In genomic region chr12:93315385-93315906, GRCh38 we compare ENCODE assay signal across 1 cellular context.
TF ChIP-seq lines count a peak whose summit lies in the region.

No MANE protein-coding gene starts in this region.

TF ChIP-seq in K562, 482 proteins besides CTCF, POLR2A, EP300 and RAD21 (continued from another document):
- TF ChIP-seq, protein P1, sequence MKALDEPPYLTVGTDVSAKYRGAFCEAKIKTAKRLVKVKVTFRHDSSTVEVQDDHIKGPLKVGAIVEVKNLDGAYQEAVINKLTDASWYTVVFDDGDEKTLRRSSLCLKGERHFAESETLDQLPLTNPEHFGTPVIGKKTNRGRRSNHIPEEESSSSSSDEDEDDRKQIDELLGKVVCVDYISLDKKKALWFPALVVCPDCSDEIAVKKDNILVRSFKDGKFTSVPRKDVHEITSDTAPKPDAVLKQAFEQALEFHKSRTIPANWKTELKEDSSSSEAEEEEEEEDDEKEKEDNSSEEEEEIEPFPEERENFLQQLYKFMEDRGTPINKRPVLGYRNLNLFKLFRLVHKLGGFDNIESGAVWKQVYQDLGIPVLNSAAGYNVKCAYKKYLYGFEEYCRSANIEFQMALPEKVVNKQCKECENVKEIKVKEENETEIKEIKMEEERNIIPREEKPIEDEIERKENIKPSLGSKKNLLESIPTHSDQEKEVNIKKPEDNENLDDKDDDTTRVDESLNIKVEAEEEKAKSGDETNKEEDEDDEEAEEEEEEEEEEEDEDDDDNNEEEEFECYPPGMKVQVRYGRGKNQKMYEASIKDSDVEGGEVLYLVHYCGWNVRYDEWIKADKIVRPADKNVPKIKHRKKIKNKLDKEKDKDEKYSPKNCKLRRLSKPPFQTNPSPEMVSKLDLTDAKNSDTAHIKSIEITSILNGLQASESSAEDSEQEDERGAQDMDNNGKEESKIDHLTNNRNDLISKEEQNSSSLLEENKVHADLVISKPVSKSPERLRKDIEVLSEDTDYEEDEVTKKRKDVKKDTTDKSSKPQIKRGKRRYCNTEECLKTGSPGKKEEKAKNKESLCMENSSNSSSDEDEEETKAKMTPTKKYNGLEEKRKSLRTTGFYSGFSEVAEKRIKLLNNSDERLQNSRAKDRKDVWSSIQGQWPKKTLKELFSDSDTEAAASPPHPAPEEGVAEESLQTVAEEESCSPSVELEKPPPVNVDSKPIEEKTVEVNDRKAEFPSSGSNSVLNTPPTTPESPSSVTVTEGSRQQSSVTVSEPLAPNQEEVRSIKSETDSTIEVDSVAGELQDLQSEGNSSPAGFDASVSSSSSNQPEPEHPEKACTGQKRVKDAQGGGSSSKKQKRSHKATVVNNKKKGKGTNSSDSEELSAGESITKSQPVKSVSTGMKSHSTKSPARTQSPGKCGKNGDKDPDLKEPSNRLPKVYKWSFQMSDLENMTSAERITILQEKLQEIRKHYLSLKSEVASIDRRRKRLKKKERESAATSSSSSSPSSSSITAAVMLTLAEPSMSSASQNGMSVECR (CRISPR knock-in tag; IDR thresholded peaks at IDR 0.05) = peak; percentile 60; the same call in 1 of the 2 replicates
- peak; percentile 11 for TF ChIP-seq KDM5B (IDR thresholded peaks at IDR 0.05; ENCODE audit: insufficient replicate concordance, low read depth, low read length)
- no peak for TF ChIP-seq SMAD3 (CRISPR knock-in tag; conservative IDR thresholded peaks at IDR 0.05)
- TF ChIP-seq PHF8 (IDR thresholded peaks at IDR 0.05; ENCODE audit: borderline replicate concordance, low read length) = peak; percentile 20; the same call in 1 of the 2 replicates
- TF ChIP-seq MGA (IDR thresholded peaks at IDR 0.05) = peak; percentile 12; the same call in 1 of the 2 replicates
- no peak for TF ChIP-seq CEBPB (tag; IDR thresholded peaks at IDR 0.05)
- no peak; the same call in 1 of the 2 replicates for TF ChIP-seq MIER1 (IDR thresholded peaks at IDR 0.05; ENCODE audit: low read depth)
- no peak for TF ChIP-seq THRB (CRISPR knock-in tag; conservative IDR thresholded peaks at IDR 0.05)
- TF ChIP-seq RBM15 (IDR thresholded peaks at IDR 0.05; ENCODE audit: insufficient read depth, low read length) = no peak
- TF ChIP-seq ZZZ3 (IDR thresholded peaks at IDR 0.05) = no peak
- TF ChIP-seq MAFK (IDR thresholded peaks at IDR 0.05; ENCODE audit: low read length) = no peak
- TF ChIP-seq ESRRB (CRISPR knock-in tag; IDR thresholded peaks at IDR 0.05; ENCODE audit: borderline replicate concordance) = no peak
- 0 out of 2 replicates have a peak, but pooled peaks have one; percentile 62 for TF ChIP-seq FOXK1 (CRISPR knock-in tag; IDR thresholded peaks at IDR 0.05; ENCODE audit: borderline replicate concordance)
- TF ChIP-seq NFRKB (IDR thresholded peaks at IDR 0.05; ENCODE audit: low read depth) = peak; percentile 79; the same call in 1 of the 2 replicates
- no peak for TF ChIP-seq FOXK2 (conservative IDR thresholded peaks at IDR 0.05 in 1 of 2, IDR thresholded peaks at IDR 0.05 in 1 of 2; ENCODE audit: low read depth in 2 of 2)
- no peak for TF ChIP-seq CREB1 (IDR thresholded peaks at IDR 0.05)
- no peak for TF ChIP-seq CREB1 (CRISPR knock-in tag; IDR thresholded peaks at IDR 0.05)
- 0 out of 2 replicates have a peak, but pooled peaks have one; percentile 30 for TF ChIP-seq ERF (CRISPR knock-in tag; IDR thresholded peaks at IDR 0.05)
- TF ChIP-seq, protein P2, sequence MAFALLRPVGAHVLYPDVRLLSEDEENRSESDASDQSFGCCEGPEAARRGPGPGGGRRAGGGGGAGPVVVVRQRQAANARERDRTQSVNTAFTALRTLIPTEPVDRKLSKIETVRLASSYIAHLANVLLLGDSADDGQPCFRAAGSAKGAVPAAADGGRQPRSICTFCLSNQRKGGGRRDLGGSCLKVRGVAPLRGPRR (CRISPR knock-in tag; IDR thresholded peaks at IDR 0.05) = peak; percentile 35; the same call in 1 of the 2 replicates
- TF ChIP-seq CBX5 (IDR thresholded peaks at IDR 0.05; ENCODE audit: borderline replicate concordance, low read depth) = no peak
TF ChIP-seq in K562: peak in this region for 30.
